ENCODE assay signal across 18 cellular contexts in genomic region chr4:92241094-92241493, GRCh38.
DNase-seq lines count a peak whose midpoint lies in the region; ATAC-seq and TF ChIP-seq lines count a peak whose summit lies in the region.
"Had no signal": no experiment of that assay in that cellular context is flagged by ENCODE, and none has a peak within 500 bp of the region (broad histone marks: within the 10 kb centered on the region; RNA-seq: fewer than 3 reads in every experiment).

No MANE protein-coding gene starts in this region.

- H3K27me3 Mint-ChIP-seq in neural crest cell (ENCODE audit: low read depth), result no peaks in the 10 kb centered on the region
- H3K27me3 Mint-ChIP-seq in activated CD4-positive, alpha-beta T cell treated with anti-CD3 and anti-CD28 coated beads for 36 hours, result no peaks in the 10 kb centered on the region

- H3K27ac ChIP-seq in RWPE1, result no peak overlapping the region
- H3K27ac ChIP-seq: 22Rv1, BLaER1 had no signal

- H3K9me3 Mint-ChIP-seq in neural crest cell, result peaks cover 9% of the 10 kb centered on the region
- peaks cover 7% of the 10 kb centered on the region for H3K9me3 Mint-ChIP-seq in activated CD4-positive, alpha-beta T cell treated with anti-CD3 and anti-CD28 coated beads for 36 hours (ENCODE audit: low read depth)

- peak overlapping the region; percentile 15 for H3K27ac Mint-ChIP-seq in neural crest cell (ENCODE audit: unreplicated experiment)
- H3K27ac Mint-ChIP-seq in activated CD4-positive, alpha-beta T cell treated with anti-CD3 and anti-CD28 coated beads for 36 hours, result no peak overlapping the region
- H3K27ac Mint-ChIP-seq: CD14-positive monocyte; CD8-positive, alpha-beta T cell had no signal

- no peak for ATAC-seq in activated CD4-positive, alpha-beta T cell treated with anti-CD3 and anti-CD28 coated beads for 36 hours
- ATAC-seq: CD8-positive, alpha-beta T cell; HCT116 had no signal

- DNase-seq in NCI-H1417 (lab: John Stamatoyannopoulos, UW) (peak in 2 of 3 experiments; percentile 6 to 35), NCI-H1417 treated with DMSO at 0.1 percent for 48 hours (lab: John Stamatoyannopoulos, UW) (no peak), RWPE1 (ENCODE audit: low spot score) (peak; percentile 9), cardiac fibroblast (ENCODE audit: low read depth in 2 of 2) (peak; percentile 21 to 34), neural crest cell (ENCODE audit: low read depth, low spot score) (no peak), head of caudate nucleus (no peak), cerebellar nuclear complex (lab: John Stamatoyannopoulos, UW) (no peak)
- no peak for DNase-seq in activated CD4-positive, alpha-beta T cell treated with anti-CD3 and anti-CD28 coated beads for 36 hours
- DNase-seq: Calu3; CD8-positive, alpha-beta T cell; DMS79 treated with DMSO at 0.1 percent for 48 hours; GF-D8; GOT3; H7 had no signal

- POLR2A ChIA-PET in RWPE1 (lab: Yijun Ruan, JAX; ENCODE audit: low non-redundant PET), result no interaction called here
- POLR2A ChIA-PET in activated CD4-positive, alpha-beta T cell treated with anti-CD3 and anti-CD28 coated beads for 36 hours (lab: Charles Lee), result no interaction called here

- intact Hi-C loops in activated CD4-positive, alpha-beta T cell treated with anti-CD3 and anti-CD28 coated beads for 36 hours (cut with DNase I, micrococcal nuclease), result no loop called here
- intact Hi-C loops in head of caudate nucleus (cut with DNase I), result no loop called here

- H3K36me3 Mint-ChIP-seq in neural crest cell (ENCODE audit: low read depth), result peaks cover 4% of the 10 kb centered on the region
- H3K36me3 Mint-ChIP-seq in activated CD4-positive, alpha-beta T cell treated with anti-CD3 and anti-CD28 coated beads for 36 hours (ENCODE audit: low read depth), result no peaks in the 10 kb centered on the region
- H3K36me3 Mint-ChIP-seq: CD14-positive monocyte; CD8-positive, alpha-beta T cell had no signal

- CTCF ChIA-PET in RWPE1 (lab: Yijun Ruan, JAX), result no interaction called here
- CTCF ChIA-PET in activated CD4-positive, alpha-beta T cell treated with anti-CD3 and anti-CD28 coated beads for 36 hours (lab: Charles Lee), result no interaction called here

- H3K4me1 Mint-ChIP-seq in neural crest cell, result peaks cover 17% of the 10 kb centered on the region
- no peaks in the 10 kb centered on the region for H3K4me1 Mint-ChIP-seq in activated CD4-positive, alpha-beta T cell treated with anti-CD3 and anti-CD28 coated beads for 36 hours
- H3K4me1 Mint-ChIP-seq: CD14-positive monocyte had no signal

- no peak overlapping the region for H3K4me3 ChIP-seq in cardiac fibroblast (replicated peaks in 1 of 2; ENCODE audit: low read depth in 2 of 2, low read length in 2 of 2)
- H3K4me3 ChIP-seq: BLaER1 had no signal

- no peak overlapping the region for H3K4me3 Mint-ChIP-seq in neural crest cell
- H3K4me3 Mint-ChIP-seq in activated CD4-positive, alpha-beta T cell treated with anti-CD3 and anti-CD28 coated beads for 36 hours, result no peak overlapping the region
- H3K4me3 Mint-ChIP-seq: CD14-positive monocyte; CD8-positive, alpha-beta T cell had no signal

- no peak for TF ChIP-seq CTCF in RWPE1 (conservative IDR thresholded peaks at IDR 0.05; ENCODE audit: low read depth)
- no peak for TF ChIP-seq CTCF in cardiac fibroblast (IDR thresholded peaks at IDR 0.05; ENCODE audit: low read depth, low read length)
- TF ChIP-seq CTCF in neural crest cell (conservative IDR thresholded peaks at IDR 0.05), result no peak

Comparison
In these comparisons a context has a peak if more than half of its experiments do, and no peak if none do; other contexts are left out.
1. DNase-seq: peak in NCI-H1417 (2 of 3), RWPE1 (single experiment) and cardiac fibroblast (2 of 2); none in NCI-H1417 treated with DMSO at 0.1 percent for 48 hours (single experiment), neural crest cell (single experiment), activated CD4-positive, alpha-beta T cell treated with anti-CD3 and anti-CD28 coated beads for 36 hours (single experiment), head of caudate nucleus (0 of 42) and cerebellar nuclear complex (0 of 2).